24 cellular contexts compared by ENCODE assay signal in the genomic region with DNA sequence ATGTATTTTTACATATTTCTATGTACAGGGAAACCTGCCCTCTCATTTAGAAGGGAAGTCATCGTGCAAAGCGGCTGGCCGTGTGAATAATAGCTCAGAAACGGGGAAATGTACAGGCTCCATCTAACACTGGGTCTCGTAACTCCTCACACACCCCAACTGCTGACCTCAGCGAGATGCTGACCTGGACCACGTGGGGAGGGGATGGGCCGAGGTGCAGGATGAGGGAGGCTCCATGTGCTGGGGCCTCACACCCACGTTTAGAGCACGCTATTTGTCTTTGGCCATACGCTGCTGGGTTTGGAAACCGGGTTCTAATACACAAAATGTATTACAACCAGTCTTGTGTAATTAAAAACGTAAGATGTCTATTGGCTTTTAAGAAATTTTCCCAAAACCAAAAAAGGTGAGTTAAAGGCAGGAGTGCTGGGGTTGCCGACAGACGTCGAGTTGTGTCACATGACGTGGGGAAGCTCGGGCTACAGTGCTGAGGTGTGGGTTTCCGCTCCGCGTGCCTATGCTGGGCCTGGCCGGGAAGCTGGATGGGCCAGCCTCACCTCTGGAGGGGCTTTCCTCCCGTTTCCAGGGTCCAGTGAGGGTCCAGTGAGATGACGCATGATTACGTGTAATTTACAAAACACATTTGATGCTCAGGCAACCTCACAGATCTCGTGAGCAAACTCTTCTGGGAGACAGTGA.
"Had no signal": no experiment of that assay in that cellular context is flagged by ENCODE, and none has a peak within 500 bp of the region (broad histone marks: within the 10 kb centered on the region; RNA-seq: fewer than 3 reads in every experiment).

No MANE protein-coding gene starts in this region.

- H3K36me3 Mint-ChIP-seq: activated CD4-positive, alpha-beta memory T cell treated with anti-CD3 and anti-CD28 coated beads for 36 hours; activated naive CD8-positive, alpha-beta T cell; type B pancreatic cell had no signal

- DNase-seq: activated CD4-positive, alpha-beta memory T cell treated with anti-CD3 and anti-CD28 coated beads for 36 hours; activated CD4-positive, alpha-beta T cell treated with anti-CD3 and anti-CD28 coated beads for 1 hour; activated gamma-delta T cell; activated T-cell treated with anti-CD3 and anti-CD28 coated beads, Interleukin-2, amount 50 U/mL, for 4 hours; amygdala; erythroblast; kidney glomerular epithelial cell; mesendoderm; naive thymus-derived CD8-positive, alpha-beta T cell; occipital lobe; right cardiac atrium; stimulated activated CD4-positive, alpha-beta T cell treated with anti-CD3 and anti-CD28 coated beads, Interleukin-15, amount 100 ng/mL, for 24 hours; stimulated activated CD4-positive, alpha-beta T cell treated with anti-CD3 and anti-CD28 coated beads, Interleukin-2, amount 100 ng/mL, for 48 hours; stimulated activated naive CD8-positive, alpha-beta T cell treated with anti-CD3 and anti-CD28 coated beads, Interleukin-15, amount 100 ng/mL, for 72 hours; T-helper 17 cell had no signal

- H3K4me3 Mint-ChIP-seq: activated CD4-positive, alpha-beta memory T cell treated with anti-CD3 and anti-CD28 coated beads for 36 hours; activated naive CD8-positive, alpha-beta T cell; activated T-cell treated with anti-CD3 and anti-CD28 coated beads, Interleukin-2, amount 50 U/mL, for 4 hours; naive thymus-derived CD8-positive, alpha-beta T cell; stimulated activated naive CD8-positive, alpha-beta T cell treated with anti-CD3 and anti-CD28 coated beads, Interleukin-15, amount 100 ng/mL, for 72 hours; T-helper 17 cell; type B pancreatic cell had no signal

- H3K36me3 ChIP-seq: cardiac muscle cell, prostate gland, SJSA1 had no signal

- H3K27me3 ChIP-seq: cardiac muscle cell, SJSA1 had no signal

- H3K27me3 Mint-ChIP-seq: activated CD4-positive, alpha-beta memory T cell treated with anti-CD3 and anti-CD28 coated beads for 36 hours; activated naive CD8-positive, alpha-beta T cell; stimulated activated naive CD8-positive, alpha-beta T cell treated with anti-CD3 and anti-CD28 coated beads, Interleukin-15, amount 100 ng/mL, for 72 hours; T-helper 17 cell; type B pancreatic cell had no signal

- FAIRE-seq: endometrium, frontal cortex had no signal

- ATAC-seq: activated T-cell treated with anti-CD3 and anti-CD28 coated beads, Interleukin-2, amount 50 U/mL, for 4 hours; naive thymus-derived CD8-positive, alpha-beta T cell; right cardiac atrium; stimulated activated naive CD8-positive, alpha-beta T cell treated with anti-CD3 and anti-CD28 coated beads, Interleukin-15, amount 100 ng/mL, for 72 hours; T-helper 17 cell had no signal

- H3K4me3 ChIP-seq: cardiac muscle cell, prostate gland, SJSA1, skin epidermis had no signal

- H3K4me1 Mint-ChIP-seq: stimulated activated naive CD8-positive, alpha-beta T cell treated with anti-CD3 and anti-CD28 coated beads, Interleukin-15, amount 100 ng/mL, for 72 hours; T-helper 17 cell had no signal

- H3K9me3 ChIP-seq: prostate gland, SJSA1 had no signal

- H3K27ac ChIP-seq: cardiac muscle cell, prostate gland, SJSA1, skin epidermis, VCaP had no signal

- H3K9me3 Mint-ChIP-seq: activated CD4-positive, alpha-beta memory T cell treated with anti-CD3 and anti-CD28 coated beads for 36 hours; activated T-cell treated with anti-CD3 and anti-CD28 coated beads, Interleukin-2, amount 50 U/mL, for 4 hours; naive thymus-derived CD8-positive, alpha-beta T cell; stimulated activated naive CD8-positive, alpha-beta T cell treated with anti-CD3 and anti-CD28 coated beads, Interleukin-15, amount 100 ng/mL, for 72 hours; type B pancreatic cell had no signal

- H3K27ac Mint-ChIP-seq: activated CD4-positive, alpha-beta memory T cell treated with anti-CD3 and anti-CD28 coated beads for 36 hours; activated naive CD8-positive, alpha-beta T cell; T-helper 17 cell; type B pancreatic cell had no signal

- H3K4me1 ChIP-seq: prostate gland had no signal
